14 cellular contexts compared by ENCODE assay signal in the genomic region with DNA sequence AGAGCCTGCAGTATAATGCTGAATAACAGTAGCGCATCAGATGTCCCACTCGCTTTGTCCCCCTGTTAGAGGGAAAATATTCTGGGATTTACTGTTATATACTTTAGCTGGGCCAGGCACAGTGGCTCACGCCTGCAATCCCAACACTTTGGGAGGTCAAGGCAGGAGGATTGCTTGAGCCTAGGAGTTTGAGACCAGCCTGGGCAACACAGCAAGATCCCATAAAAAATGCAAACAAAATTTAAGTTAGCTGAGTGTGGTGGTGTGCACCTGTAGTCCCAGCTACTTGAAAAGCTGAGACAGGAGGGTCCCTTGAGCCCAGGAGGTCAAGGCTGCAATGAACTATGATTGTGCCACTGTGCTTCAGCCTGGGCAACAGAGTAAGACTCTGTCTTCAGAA. TPM values are rescaled to one million over a fixed set of nuclear protein-coding genes. Genes with fewer than 3 reads are reported as not detected.
"Had no signal": no experiment of that assay in that cellular context is flagged by ENCODE, and none has a peak within 500 bp of the region (broad histone marks: within the 10 kb centered on the region; RNA-seq: fewer than 3 reads in every experiment).

No MANE protein-coding gene starts in this region.

RNA-seq across cellular contexts. Expression of a gene that starts 22.3 kb away (rescaled TPM):
- total RNA-seq: activated B cell treated with CpG ODN at 0.5 μM for 24 hours; activated CD4-positive, alpha-beta memory T cell treated with anti-CD3 and anti-CD28 coated beads for 36 hours; activated CD4-positive, alpha-beta memory T cell treated with anti-CD3 and anti-CD28 coated beads, Interleukin-2, amount 10 ng/mL, durations not matched to agents 7 days and 5 days; activated CD4-positive, alpha-beta T cell treated with anti-CD3 and anti-CD28 coated beads for 36 hours; activated CD4-positive, alpha-beta T cell treated with anti-CD3 and anti-CD28 coated beads, Interleukin-2, amount 10 ng/mL, durations not matched to agents 24 days and 14 days; activated CD4-positive, alpha-beta T cell treated with anti-CD3 and anti-CD28 coated beads, Interleukin-2, amount 10 ng/mL, durations not matched to agents 7 days and 5 days; activated CD8-positive, alpha-beta memory T cell treated with anti-CD3 and anti-CD28 coated beads for 36 hours; activated CD8-positive, alpha-beta memory T cell treated with anti-CD3 and anti-CD28 coated beads, Interleukin-2, amount 10 ng/mL, durations not matched to agents 7 days and 5 days; activated CD8-positive, alpha-beta T cell treated with anti-CD3 and anti-CD28 coated beads for 36 hours; activated CD8-positive, alpha-beta T cell treated with anti-CD3 and anti-CD28 coated beads, Interleukin-2, amount 10 ng/mL, durations not matched to agents 7 days and 5 days; T-cell; T-helper 1 cell treated with Interleukin-12 subunit alpha and Interleukin-12 subunit beta and Interleukin-4 antibody, amounts not matched to agents 30 ng/mL and 1 ng/mL, for 36 hours; T-helper 17 cell; T-helper 2 cell treated with Interferon-gamma antibody and Interleukin-4, amounts not matched to agents 100 ng/mL and 5 ng/mL, for 36 hours had no signal
